19 cellular contexts compared by ENCODE assay signal in genomic region chr7:41219276-41219675, GRCh38.
A peak's percentile ranks its signal among the peaks of the same experiment; 100 is the strongest.
DNase-seq lines count a peak whose midpoint lies in the region; ATAC-seq and TF ChIP-seq lines count a peak whose summit lies in the region.
"Had no signal": no experiment of that assay in that cellular context is flagged by ENCODE, and none has a peak within 500 bp of the region (broad histone marks: within the 10 kb centered on the region; RNA-seq: fewer than 3 reads in every experiment).

No MANE protein-coding gene starts in this region.

- H4K5ac ChIP-seq in IMR-90 (ENCODE audit: low read depth, low read length): peak overlapping the region; percentile 6; the same call in 1 of the 2 replicates

- CTCF ChIA-PET in IMR-90 (lab: Yijun Ruan, JAX): no interaction called here
- CTCF ChIA-PET in activated CD4-positive, alpha-beta memory T cell treated with anti-CD3 and anti-CD28 coated beads for 36 hours (lab: Charles Lee): no interaction called here
- CTCF ChIA-PET in activated CD4-positive, alpha-beta T cell treated with anti-CD3 and anti-CD28 coated beads for 36 hours (lab: Charles Lee): no interaction called here

- no peaks in the 10 kb centered on the region for H3K9me3 Mint-ChIP-seq in activated CD4-positive, alpha-beta memory T cell treated with anti-CD3 and anti-CD28 coated beads for 36 hours
- peaks cover 2% of the 10 kb centered on the region for H3K9me3 Mint-ChIP-seq in activated CD4-positive, alpha-beta T cell treated with anti-CD3 and anti-CD28 coated beads for 36 hours (ENCODE audit: low read depth)

- no peak; the same call in 1 of the 2 replicates for ATAC-seq in IMR-90 (ENCODE audit: low read depth)
- ATAC-seq in activated CD4-positive, alpha-beta T cell treated with anti-CD3 and anti-CD28 coated beads for 36 hours: no peak
- ATAC-seq: activated CD8-positive, alpha-beta T cell treated with anti-CD3 and anti-CD28 coated beads, Interleukin-2, amount 10 ng/mL, durations not matched to agents 7 days and 5 days; activated T-cell treated with anti-CD3 and anti-CD28 coated beads, Interleukin-2, amount 50 U/mL, for 4 hours; natural killer cell; psoas muscle; T-cell had no signal

- TF ChIP-seq CTCF in IMR-90 (conservative IDR thresholded peaks at IDR 0.05; ENCODE audit: low read depth, low read length) (no peak), choroid plexus epithelial cell (conservative IDR thresholded peaks at IDR 0.05; ENCODE audit: low read depth, low read length) (no peak)

- no peak overlapping the region for H2BK12ac ChIP-seq in mesenchymal stem cell (ENCODE audit: low read length in 2 of 2)

- H3K27me3 Mint-ChIP-seq in activated CD4-positive, alpha-beta memory T cell treated with anti-CD3 and anti-CD28 coated beads for 36 hours: no peaks in the 10 kb centered on the region
- no peaks in the 10 kb centered on the region for H3K27me3 Mint-ChIP-seq in activated CD4-positive, alpha-beta T cell treated with anti-CD3 and anti-CD28 coated beads for 36 hours
- H3K27me3 Mint-ChIP-seq: activated naive CD4-positive, alpha-beta T cell treated with anti-CD3 and anti-CD28 coated beads, Interleukin-2, amount 10 ng/mL, durations not matched to agents 7 days and 5 days; T-cell had no signal

- H3K4me3 Mint-ChIP-seq in activated CD4-positive, alpha-beta memory T cell treated with anti-CD3 and anti-CD28 coated beads for 36 hours: no peak overlapping the region
- no peak overlapping the region for H3K4me3 Mint-ChIP-seq in activated CD4-positive, alpha-beta T cell treated with anti-CD3 and anti-CD28 coated beads for 36 hours
- H3K4me3 Mint-ChIP-seq: activated CD8-positive, alpha-beta T cell treated with anti-CD3 and anti-CD28 coated beads, Interleukin-2, amount 10 ng/mL, durations not matched to agents 7 days and 5 days; activated naive CD4-positive, alpha-beta T cell treated with anti-CD3 and anti-CD28 coated beads, Interleukin-2, amount 10 ng/mL, durations not matched to agents 7 days and 5 days; activated T-cell treated with anti-CD3 and anti-CD28 coated beads, Interleukin-2, amount 50 U/mL, for 4 hours; natural killer cell; T-cell had no signal

- TF ChIP-seq POLR2A in IMR-90 (IDR thresholded peaks at IDR 0.05; ENCODE audit: low read depth, low read length): no peak

- H3K9ac ChIP-seq in IMR-90 (ENCODE audit: low read depth, low read length) (no peak overlapping the region), mesenchymal stem cell (ENCODE audit: low read length) (no peak overlapping the region)

- H3K23ac ChIP-seq in IMR-90 (ENCODE audit: low read depth, low read length) (peak overlapping the region; percentile 55; the same call in 1 of the 2 replicates), mesenchymal stem cell (ENCODE audit: low read length in 2 of 2) (no peak overlapping the region)

- H3K9me3 ChIP-seq in IMR-90 (ENCODE audit: control insufficient read depth, insufficient read depth, low read length): no peaks in the 10 kb centered on the region
- no peaks in the 10 kb centered on the region for H3K9me3 ChIP-seq in mesenchymal stem cell (ENCODE audit: control insufficient read depth, low read length)
- H3K9me3 ChIP-seq: psoas muscle, suprapubic skin had no signal

- H3K27me3 ChIP-seq in IMR-90 (ENCODE audit: control insufficient read depth, insufficient read depth, low read length) (no peaks in the 10 kb centered on the region), mesenchymal stem cell (ENCODE audit: control insufficient read depth in 1 of 2, insufficient read depth in 1 of 2, low read length in 2 of 2) (no peaks in the 10 kb centered on the region)
- H3K27me3 ChIP-seq: suprapubic skin had no signal

- POLR2A ChIA-PET in IMR-90 (lab: Charles Lee; ENCODE audit: unreplicated experiment): no interaction called here
- POLR2A ChIA-PET in activated CD4-positive, alpha-beta memory T cell treated with anti-CD3 and anti-CD28 coated beads for 36 hours (lab: Charles Lee): no interaction called here
- POLR2A ChIA-PET in activated CD4-positive, alpha-beta T cell treated with anti-CD3 and anti-CD28 coated beads for 36 hours (lab: Charles Lee): no interaction called here

- H2BK120ac ChIP-seq in IMR-90 (ENCODE audit: low read depth, low read length): peak overlapping the region; percentile 82; the same call in 1 of the 2 replicates
- H2BK120ac ChIP-seq in mesenchymal stem cell (ENCODE audit: low read depth, low read length): no peak overlapping the region

- H3K36me3 Mint-ChIP-seq in activated CD4-positive, alpha-beta memory T cell treated with anti-CD3 and anti-CD28 coated beads for 36 hours: no peaks in the 10 kb centered on the region
- H3K36me3 Mint-ChIP-seq in activated CD4-positive, alpha-beta T cell treated with anti-CD3 and anti-CD28 coated beads for 36 hours (ENCODE audit: low read depth): no peaks in the 10 kb centered on the region
- H3K36me3 Mint-ChIP-seq: activated naive CD4-positive, alpha-beta T cell treated with anti-CD3 and anti-CD28 coated beads, Interleukin-2, amount 10 ng/mL, durations not matched to agents 7 days and 5 days; natural killer cell; T-cell had no signal

- no peaks in the 10 kb centered on the region for H4K20me1 ChIP-seq in IMR-90 (ENCODE audit: insufficient read depth, low read length)

- in situ Hi-C loops in IMR-90 (cut with MboI; ENCODE audit: low sequenced_read_pairs): no loop called here

- H3K36me3 ChIP-seq in IMR-90 (ENCODE audit: control insufficient read depth, insufficient read depth, low read length) (no peaks in the 10 kb centered on the region), mesenchymal stem cell (ENCODE audit: control insufficient read depth in 1 of 2, insufficient read depth in 2 of 2, low read depth in 1 of 2, low read length in 2 of 2) (no peaks in the 10 kb centered on the region)
- H3K36me3 ChIP-seq: suprapubic skin had no signal

- no peak overlapping the region for H3K56ac ChIP-seq in IMR-90 (ENCODE audit: extremely low read depth, insufficient read depth, low read length)

- peak overlapping the region; percentile 76; the same call in 1 of the 2 replicates for H2BK20ac ChIP-seq in IMR-90 (ENCODE audit: low read depth, low read length)

- H3K14ac ChIP-seq in IMR-90 (replicated peaks; ENCODE audit: low read depth, low read length) (peak overlapping the region; percentile 3), mesenchymal stem cell (ENCODE audit: low read length in 2 of 2) (no peak overlapping the region)

- H2BK15ac ChIP-seq in IMR-90 (ENCODE audit: low read depth, low read length) (peak overlapping the region; percentile 72), mesenchymal stem cell (ENCODE audit: low read depth, poor library complexity, severe bottlenecking) (no peak overlapping the region)

- H4K8ac ChIP-seq in IMR-90 (ENCODE audit: low read depth in 2 of 2, low read length in 2 of 2): peak overlapping the region; percentile 42 to 63; a peak in 3 of 4 replicates
- H4K8ac ChIP-seq in mesenchymal stem cell (ENCODE audit: low read length): no peak overlapping the region

- no peak overlapping the region for H3K27ac Mint-ChIP-seq in activated CD4-positive, alpha-beta memory T cell treated with anti-CD3 and anti-CD28 coated beads for 36 hours
- H3K27ac Mint-ChIP-seq in activated CD4-positive, alpha-beta T cell treated with anti-CD3 and anti-CD28 coated beads for 36 hours: no peak overlapping the region
- H3K27ac Mint-ChIP-seq: activated CD8-positive, alpha-beta T cell treated with anti-CD3 and anti-CD28 coated beads, Interleukin-2, amount 10 ng/mL, durations not matched to agents 7 days and 5 days; activated naive CD4-positive, alpha-beta T cell treated with anti-CD3 and anti-CD28 coated beads, Interleukin-2, amount 10 ng/mL, durations not matched to agents 7 days and 5 days; natural killer cell; T-cell had no signal

- H3K9me1 ChIP-seq in IMR-90 (ENCODE audit: insufficient read depth, low read length): 0 out of 2 replicates have a peak, but pooled peaks cover 3% of the 10 kb centered on the region

- H3K4me1 Mint-ChIP-seq in activated CD4-positive, alpha-beta memory T cell treated with anti-CD3 and anti-CD28 coated beads for 36 hours (ENCODE audit: low read depth): no peaks in the 10 kb centered on the region
- no peaks in the 10 kb centered on the region for H3K4me1 Mint-ChIP-seq in activated CD4-positive, alpha-beta T cell treated with anti-CD3 and anti-CD28 coated beads for 36 hours
- H3K4me1 Mint-ChIP-seq: activated naive CD4-positive, alpha-beta T cell treated with anti-CD3 and anti-CD28 coated beads, Interleukin-2, amount 10 ng/mL, durations not matched to agents 7 days and 5 days; natural killer cell; T-cell had no signal

- H3K4me1 ChIP-seq in IMR-90 (ENCODE audit: control insufficient read depth, insufficient read depth, low read length) (peaks cover 7% of the 10 kb centered on the region; the same call in 1 of the 2 replicates), mesenchymal stem cell (ENCODE audit: control insufficient read depth, insufficient read depth, low read depth, low read length) (no peaks in the 10 kb centered on the region)
- H3K4me1 ChIP-seq: psoas muscle, suprapubic skin had no signal

- H3K4me3 ChIP-seq in IMR-90 (ENCODE audit: insufficient read depth, low read depth, low read length): no peak overlapping the region
- H3K4me3 ChIP-seq in choroid plexus epithelial cell (ENCODE audit: low read depth, low read length): no peak overlapping the region
- H3K4me3 ChIP-seq in mesenchymal stem cell (ENCODE audit: insufficient read depth in 1 of 2, low read depth in 1 of 2, low read length in 2 of 2): no peak overlapping the region
- H3K4me3 ChIP-seq: psoas muscle, suprapubic skin had no signal

- no peak overlapping the region for H2AK5ac ChIP-seq in IMR-90 (ENCODE audit: low read depth, low read length)
- H2AK5ac ChIP-seq in mesenchymal stem cell (ENCODE audit: low read length, severe bottlenecking): no peak overlapping the region

- dilution Hi-C loops in IMR-90 (cut with HindIII; ENCODE audit: low sequenced_read_pairs, unreplicated experiment): no loop called here

- peaks cover 3 to 8% of the 10 kb centered on the region in 2 experiments; a peak in 2 of 4 replicates for H3K79me1 ChIP-seq in IMR-90 (ENCODE audit: low read depth in 1 of 2, low read length in 2 of 2)
- H3K79me1 ChIP-seq in mesenchymal stem cell (replicated peaks; ENCODE audit: low read length, poor library complexity, severe bottlenecking): no peaks in the 10 kb centered on the region

- WGBS in IMR-90 (ENCODE audit: extremely low coverage in 2 of 2, insufficient read length in 1 of 2), 2 experiments: no CpG with 5 or more reads among the region's 2 CpGs
- 19% methylated on average over 2 of the region's 2 CpGs for WGBS in mesenchymal stem cell

- DNase-seq in A172 (ENCODE audit: low spot score) (peak; percentile 43), IMR-90 (peak; percentile 85), choroid plexus epithelial cell (ENCODE audit: low read depth) (peak; percentile 50), mesenchymal stem cell (peak; percentile 42), NCI-H187 (lab: John Stamatoyannopoulos, UW) (no peak), SK-N-DZ (ENCODE audit: low spot score) (no peak)
- no peak for DNase-seq in activated CD4-positive, alpha-beta memory T cell treated with anti-CD3 and anti-CD28 coated beads for 36 hours
- no peak for DNase-seq in activated CD4-positive, alpha-beta T cell treated with anti-CD3 and anti-CD28 coated beads for 36 hours
- DNase-seq: activated CD8-positive, alpha-beta T cell treated with anti-CD3 and anti-CD28 coated beads, Interleukin-2, amount 10 ng/mL, durations not matched to agents 7 days and 5 days; activated naive CD4-positive, alpha-beta T cell treated with anti-CD3 and anti-CD28 coated beads, Interleukin-2, amount 10 ng/mL, durations not matched to agents 7 days and 5 days; activated T-cell treated with anti-CD3 and anti-CD28 coated beads, Interleukin-2, amount 50 U/mL, for 4 hours; natural killer cell; NCI-H1436 treated with DMSO at 0.1 percent for 48 hours; NCI-H2227 treated with DMSO at 0.1 percent for 48 hours; psoas muscle; T-cell had no signal

- peak overlapping the region; percentile 1; the same call in 1 of the 2 replicates for H3K4ac ChIP-seq in IMR-90 (ENCODE audit: low read depth, low read length)
- no peak overlapping the region for H3K4ac ChIP-seq in mesenchymal stem cell (ENCODE audit: low read depth in 1 of 2, low read length in 2 of 2)

- H2BK5ac ChIP-seq in IMR-90 (ENCODE audit: low read depth, low read length, poor library complexity, severe bottlenecking) (peak overlapping the region; percentile 10), mesenchymal stem cell (ENCODE audit: low read depth, low read length, poor library complexity, severe bottlenecking) (no peak overlapping the region)

- TF ChIP-seq RAD21 in IMR-90 (IDR thresholded peaks at IDR 0.05; ENCODE audit: low read length): no peak

- H2AFZ ChIP-seq in IMR-90 (replicated peaks; ENCODE audit: low read length, poor library complexity) (no peak overlapping the region), mesenchymal stem cell (ENCODE audit: low read depth, low read length) (no peak overlapping the region)

- BruUV-seq in IMR-90 (replicated peaks; lab: Mats Ljungman, UMichigan): no TSS peak

- no peak overlapping the region for H2AK9ac ChIP-seq in IMR-90 (replicated peaks; ENCODE audit: low read depth, low read length, poor library complexity)

- H4K91ac ChIP-seq in IMR-90 (ENCODE audit: insufficient read depth, low read depth, low read length): no peak overlapping the region
- no peak overlapping the region for H4K91ac ChIP-seq in mesenchymal stem cell (ENCODE audit: low read length)

- peak overlapping the region; percentile 38; the same call in 1 of the 2 replicates for H3K18ac ChIP-seq in IMR-90 (ENCODE audit: low read depth, low read length)
- H3K18ac ChIP-seq in mesenchymal stem cell (ENCODE audit: low read depth in 1 of 2, low read length in 2 of 2): no peak overlapping the region

- H3K27ac ChIP-seq in IMR-90 (ENCODE audit: insufficient read depth, low read length) (no peak overlapping the region), mesenchymal stem cell (ENCODE audit: low read length, poor library complexity, severe bottlenecking) (no peak overlapping the region)
- H3K27ac ChIP-seq: C4-2B, psoas muscle, suprapubic skin, VCaP had no signal

- intact Hi-C loops in IMR-90 (cut with micrococcal nuclease): no loop called here
- intact Hi-C loops in activated CD4-positive, alpha-beta memory T cell treated with anti-CD3 and anti-CD28 coated beads for 36 hours (cut with micrococcal nuclease): no loop called here
- intact Hi-C loops in activated CD4-positive, alpha-beta T cell treated with anti-CD3 and anti-CD28 coated beads for 36 hours (cut with DNase I, micrococcal nuclease): no loop called here

- H3K4me2 ChIP-seq in IMR-90 (ENCODE audit: low read depth, low read length): peak overlapping the region; percentile 40; the same call in 1 of the 2 replicates
- no peak overlapping the region for H3K4me2 ChIP-seq in mesenchymal stem cell (ENCODE audit: low read length, poor library complexity, severe bottlenecking)

Comparison
In these comparisons a context has a peak if more than half of its experiments do, and no peak if none do; other contexts are left out.
1. DNase-seq: peak in A172 (single experiment), IMR-90 (single experiment), choroid plexus epithelial cell (single experiment) and mesenchymal stem cell (single experiment); none in NCI-H187 (0 of 2), SK-N-DZ (single experiment), activated CD4-positive, alpha-beta memory T cell treated with anti-CD3 and anti-CD28 coated beads for 36 hours (single experiment) and activated CD4-positive, alpha-beta T cell treated with anti-CD3 and anti-CD28 coated beads for 36 hours (single experiment).